In genomic region chr22:20531154-20531403, GRCh38 we compare ENCODE assay signal across 9 cellular contexts. TPM values are rescaled to one million over a fixed set of nuclear protein-coding genes. Genes with fewer than 3 reads are reported as not detected.
A peak's percentile ranks its signal among the peaks of the same experiment; 100 is the strongest.
DNase-seq lines count a peak whose midpoint lies in the region; ATAC-seq and TF ChIP-seq lines count a peak whose summit lies in the region.
"Had no signal": no experiment of that assay in that cellular context is flagged by ENCODE, and none has a peak within 500 bp of the region (broad histone marks: within the 10 kb centered on the region; RNA-seq: fewer than 3 reads in every experiment).

No MANE protein-coding gene starts in this region.

- intact Hi-C loops in transverse colon (cut with DNase I; ENCODE audit: low total_unique reads), result no loop called here

- no peak; the same call in 1 of the 3 replicates for ATAC-seq in SK-N-SH treated with all-trans-retinoic acid at 6 μM for 48 hours
- no peak for ATAC-seq in HG03442 (IDR thresholded peaks at IDR 0.05; ENCODE audit: unreplicated experiment)

- POLR2A ChIA-PET in SK-N-SH (lab: Yijun Ruan, JAX), result interaction anchor here (0.6 kb wide), 1 partner anchor 14 kb away, joined by 4 read pairs; no protein-coding TSS in a partner anchor

- H3K4me1 ChIP-seq in SK-N-SH (ENCODE audit: control insufficient read depth in 1 of 2, insufficient read depth in 2 of 2, low read depth in 1 of 2, low read length in 1 of 2) (peaks cover 41 to 64% of the 10 kb centered on the region in 2 experiments), muscle layer of colon (ENCODE audit: insufficient read depth, low read length) (peaks cover 53% of the 10 kb centered on the region), transverse colon (peaks cover 36 to 52% (median 43%) of the 10 kb centered on the region in 4 donors)

- no peaks in the 10 kb centered on the region for H3K27me3 ChIP-seq in SK-N-SH (ENCODE audit: insufficient read depth)
- H3K27me3 ChIP-seq in muscle layer of colon (ENCODE audit: control insufficient read depth in 1 of 2, insufficient read depth in 2 of 2, low read length in 2 of 2), result no peaks in the 10 kb centered on the region
- H3K27me3 ChIP-seq in transverse colon, result no peaks in the 10 kb centered on the region

- peaks cover 9 to 20% of the 10 kb centered on the region in 2 experiments for H3K36me3 ChIP-seq in SK-N-SH (replicated peaks in 1 of 2; ENCODE audit: control insufficient read depth in 1 of 2, insufficient read depth in 2 of 2, low read length in 1 of 2)
- no peaks in the 10 kb centered on the region for H3K36me3 ChIP-seq in muscle layer of colon (ENCODE audit: insufficient read depth, low read length)
- peaks cover 0 to 4% (median 0%) of the 10 kb centered on the region in 4 donors for H3K36me3 ChIP-seq in transverse colon

- TF ChIP-seq EP300 in SK-N-SH (IDR thresholded peaks at IDR 0.05; ENCODE audit: borderline replicate concordance in 1 of 2, low read depth in 1 of 2, low read length in 1 of 2), result no peak
- no peak for TF ChIP-seq EP300 in transverse colon (IDR thresholded peaks at IDR 0.05; ENCODE audit: low read depth)

- TF ChIP-seq RAD21 in SK-N-SH (IDR thresholded peaks at IDR 0.05; ENCODE audit: low read length), result no peak

- H3K9ac ChIP-seq in SK-N-SH (peak overlapping the region; percentile 75), muscle layer of colon (ENCODE audit: low read length) (no peak overlapping the region)

- no peak for TF ChIP-seq POLR2A in transverse colon (IDR thresholded peaks at IDR 0.05)

- CTCF ChIA-PET in SK-N-SH (lab: Yijun Ruan, JAX), result interaction anchor here (0.7 to 4.3 kb wide), 3 partner anchors 23 to 113 kb away, joined by 3 to 30 read pairs (median 6); partner anchors contain the start of gene MED15

- no peak overlapping the region for H2AFZ ChIP-seq in SK-N-SH (ENCODE audit: low read depth)

- in situ Hi-C loops in transverse colon (cut with MboI; ENCODE audit: low pct_ligation_motif_present in 1 of 4, low pct_unique_long_range_greater_than_20kb in 1 of 4, low sequenced_read_pairs in 3 of 4), result no loop called here

- no CpG with 5 or more reads among the region's 1 CpG for WGBS in SK-N-SH (ENCODE audit: low lambda C conversion rate)
- WGBS in transverse colon (ENCODE audit: low coverage in 1 of 2), 2 donors, result 40% methylated on average over 1 of the region's 1 CpG; no CpG with 5 or more reads in 1 of the 2 donors

- DNase-seq in SK-N-SH (no peak), transverse colon (no peak), DMS53 (lab: John Stamatoyannopoulos, UW) (no peak), NCI-H446 (lab: John Stamatoyannopoulos, UW) (no peak)
- DNase-seq: activated effector memory CD4-positive, alpha-beta T cell treated with anti-CD3 and anti-CD28 coated beads, Interleukin-2, amount 50 U/mL, for 16 hours had no signal

- H4K20me1 ChIP-seq in SK-N-SH (ENCODE audit: insufficient read depth), result peaks cover 26% of the 10 kb centered on the region

- H3K79me2 ChIP-seq in SK-N-SH (ENCODE audit: insufficient read depth), result peaks cover 79% of the 10 kb centered on the region

- peak overlapping the region; percentile 71 for H3K4me2 ChIP-seq in SK-N-SH

- TF ChIP-seq CTCF in SK-N-SH (IDR thresholded peaks at IDR 0.05), result no peak
- no peak for TF ChIP-seq CTCF in transverse colon (IDR thresholded peaks at IDR 0.05)

- H3K4me3 ChIP-seq in SK-N-SH (ENCODE audit: low read depth in 2 of 2, low read length in 1 of 2) (no peak overlapping the region), muscle layer of colon (ENCODE audit: low read depth in 1 of 2, low read length in 2 of 2) (no peak overlapping the region), transverse colon (no peak overlapping the region)

- H3K27ac ChIP-seq in SK-N-SH (ENCODE audit: low read depth in 2 of 2, low read length in 1 of 2) (peak overlapping the region; percentile 95 to 96), cingulate gyrus (ENCODE audit: low read depth, low read length) (peak overlapping the region; percentile 76), muscle layer of colon (ENCODE audit: low read depth, low read length) (peak overlapping the region; percentile 85), transverse colon (peak overlapping the region; percentile 74 to 84 (median 78))

- no peaks in the 10 kb centered on the region for H3K9me3 ChIP-seq in SK-N-SH
- no peaks in the 10 kb centered on the region for H3K9me3 ChIP-seq in muscle layer of colon (ENCODE audit: low read length)
- H3K9me3 ChIP-seq in transverse colon, result no peaks in the 10 kb centered on the region

- peaks cover 62% of the 10 kb centered on the region for H3F3A ChIP-seq in SK-N-SH (replicated peaks; ENCODE audit: insufficient read depth)

- no peaks in the 10 kb centered on the region for H3K9me2 ChIP-seq in SK-N-SH

TF ChIP-seq in SK-N-SH, 30 proteins besides CTCF, POLR2A, EP300 and RAD21:
- TF ChIP-seq NFIC (IDR thresholded peaks at IDR 0.05; ENCODE audit: borderline replicate concordance) (no peak), TEAD4 (IDR thresholded peaks at IDR 0.05; ENCODE audit: borderline replicate concordance, insufficient read depth) (no peak), JUND (IDR thresholded peaks at IDR 0.05) (no peak), RFX5 (IDR thresholded peaks at IDR 0.05; ENCODE audit: low read length) (no peak), IRF3 (IDR thresholded peaks at IDR 0.05; ENCODE audit: low read depth, low read length) (no peak), TCF12 (IDR thresholded peaks at IDR 0.05) (no peak), PBX3 (IDR thresholded peaks at IDR 0.05) (no peak)
TF ChIP-seq in SK-N-SH: peak in this region for 0.

TF ChIP-seq in SK-N-SH treated with all-trans-retinoic acid at 6 μM for 48 hours, 23 proteins besides CTCF, POLR2A, EP300 and RAD21:
- no peak for TF ChIP-seq TCF4 (CRISPR knock-in tag; IDR thresholded peaks at IDR 0.05; ENCODE audit: borderline replicate concordance)
- no peak for TF ChIP-seq ZFP30 (CRISPR knock-in tag; IDR thresholded peaks at IDR 0.05)
- TF ChIP-seq GLIS3 (CRISPR knock-in tag; IDR thresholded peaks at IDR 0.05), result no peak
- TF ChIP-seq POU6F1 (CRISPR knock-in tag; IDR thresholded peaks at IDR 0.05; ENCODE audit: borderline replicate concordance, low read depth), result no peak
- no peak for TF ChIP-seq ESRRG (CRISPR knock-in tag; IDR thresholded peaks at IDR 0.05)
- TF ChIP-seq ZNF70 (CRISPR knock-in tag; IDR thresholded peaks at IDR 0.05), result no peak
- no peak for TF ChIP-seq RARB (CRISPR knock-in tag; IDR thresholded peaks at IDR 0.05)

RNA-seq across cellular contexts. Expression of gene MED15, which starts 23.7 kb away (rescaled TPM):
- polyA plus RNA-seq in SK-N-SH (2012; rRNA removed), result 36.0 and 45.1 TPM in 2 replicates
- polyA plus RNA-seq in SK-N-SH (2012; cell fraction: cytosol; rRNA removed), result 20.6 and 30.1 TPM in 2 replicates
- 186 and 205 TPM in 2 replicates for polyA plus RNA-seq in SK-N-SH (2012; cell fraction: nucleus; rRNA removed)
- total RNA-seq in transverse colon, result 100 to 1,000 TPM in 2 of 4 donors, 10 to 100 TPM in 2; 70.3 to 211 (median 116) TPM

RNA-seq across cellular contexts. Expression of gene KLHL22, which starts 35.5 kb away (rescaled TPM):
- polyA plus RNA-seq in SK-N-SH (2012; rRNA removed), result 26.5 and 29.8 TPM in 2 replicates
- 9.3 and 17.3 TPM in 2 replicates for polyA plus RNA-seq in SK-N-SH (2012; cell fraction: cytosol; rRNA removed)
- 56.9 and 66.8 TPM in 2 replicates for polyA plus RNA-seq in SK-N-SH (2012; cell fraction: nucleus; rRNA removed)
- 10 to 100 TPM; 12.7 to 75.9 (median 16.9) TPM for total RNA-seq in transverse colon
